22 cellular contexts compared by ENCODE assay signal in the genomic region with DNA sequence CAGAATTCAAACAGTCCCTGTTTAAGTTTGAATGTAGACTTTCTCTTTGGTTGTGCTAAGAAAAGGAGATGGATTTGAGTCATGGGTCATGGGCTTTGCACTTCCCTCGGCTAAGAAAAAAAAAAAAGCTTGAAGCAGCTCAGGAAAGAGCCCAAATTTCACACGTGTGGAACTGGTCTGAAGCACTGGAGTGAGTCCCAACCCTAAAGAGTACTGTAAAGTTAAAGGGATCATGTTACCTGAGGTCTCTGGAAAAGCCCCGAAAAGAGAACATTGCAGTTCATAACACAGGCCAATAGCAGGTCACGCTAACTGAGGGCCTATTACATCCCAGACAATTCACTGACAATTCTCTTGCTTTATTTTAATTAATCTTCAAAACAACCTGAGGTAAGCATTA.
"Had no signal": no experiment of that assay in that cellular context is flagged by ENCODE, and none has a peak within 500 bp of the region (broad histone marks: within the 10 kb centered on the region; RNA-seq: fewer than 3 reads in every experiment).

No MANE protein-coding gene starts in this region.

- H3K27me3 Mint-ChIP-seq: dendritic cell treated with granulocyte-macrophage colony-stimulating factor and Interleukin-4, amounts not matched to agents 40 ng/mL and 50 ng/mL, for 4 days had no signal

- H3K27ac Mint-ChIP-seq: activated naive CD4-positive, alpha-beta T cell treated with anti-CD3 and anti-CD28 coated beads, Interleukin-2, amount 50 U/mL, for 72 hours; dendritic cell treated with granulocyte-macrophage colony-stimulating factor and Interleukin-4, amounts not matched to agents 40 ng/mL and 50 ng/mL, for 4 days; T-helper 17 cell had no signal

- ATAC-seq: activated naive CD4-positive, alpha-beta T cell treated with anti-CD3 and anti-CD28 coated beads, Interleukin-2, amount 50 U/mL, for 72 hours; left cardiac atrium; right cardiac atrium; T-helper 17 cell; upper lobe of right lung had no signal

- H3K4me3 Mint-ChIP-seq: dendritic cell treated with granulocyte-macrophage colony-stimulating factor and Interleukin-4, amounts not matched to agents 40 ng/mL and 50 ng/mL, for 4 days; neural crest cell; T-helper 17 cell had no signal

- H3K36me3 Mint-ChIP-seq: activated naive CD4-positive, alpha-beta T cell treated with anti-CD3 and anti-CD28 coated beads, Interleukin-2, amount 50 U/mL, for 72 hours had no signal

- H3K27ac ChIP-seq: adrenal gland, stomach, thoracic aorta, upper lobe of right lung, VCaP had no signal

- H3K4me1 Mint-ChIP-seq: T-helper 17 cell had no signal

- H3K27me3 ChIP-seq: adrenal gland, stomach, upper lobe of right lung had no signal

- H3K9me3 Mint-ChIP-seq: activated naive CD4-positive, alpha-beta T cell treated with anti-CD3 and anti-CD28 coated beads, Interleukin-2, amount 50 U/mL, for 72 hours; dendritic cell treated with granulocyte-macrophage colony-stimulating factor and Interleukin-4, amounts not matched to agents 40 ng/mL and 50 ng/mL, for 4 days; neural crest cell had no signal

- H3K4me3 ChIP-seq: adrenal gland, lung, prostate gland, stomach, thoracic aorta, upper lobe of right lung had no signal

- H3K36me3 ChIP-seq: adrenal gland, prostate gland, stomach, thoracic aorta, upper lobe of right lung had no signal

- H3K4me1 ChIP-seq: adrenal gland, prostate gland, upper lobe of right lung had no signal

- H3K9me3 ChIP-seq: adrenal gland, prostate gland, stomach, thoracic aorta, upper lobe of right lung had no signal

- DNase-seq: activated CD4-positive, alpha-beta T cell treated with anti-CD3 and anti-CD28 coated beads for 1 hour; activated CD8-positive, alpha-beta memory T cell treated with anti-CD3 and anti-CD28 coated beads for 24 hours; activated CD8-positive, alpha-beta memory T cell treated with anti-CD3 and anti-CD28 coated beads, Interleukin-2, amount 50 U/mL, for 48 hours; activated effector memory CD4-positive, alpha-beta T cell treated with Interleukin-2 at 50 U/mL for 16 hours; activated T-cell treated with anti-CD3 and anti-CD28 coated beads, Interleukin-2, amount 50 U/mL, for 48 hours; adrenal gland; effector memory CD4-positive, alpha-beta T cell; foreskin melanocyte; left cardiac atrium; right cardiac atrium; small intestine; stimulated activated CD4-positive, alpha-beta T cell treated with anti-CD3 and anti-CD28 coated beads, Interleukin-4, amount 100 ng/mL, for 1 hour; stomach; T-helper 17 cell; upper lobe of right lung had no signal
